Comparison of ENCODE assay signal across 31 cellular contexts in genomic region chr10:61775111-61775510, GRCh38.
A peak's percentile ranks its signal among the peaks of the same experiment; 100 is the strongest.
DNase-seq lines count a peak whose midpoint lies in the region; ATAC-seq, FAIRE-seq and TF ChIP-seq lines count a peak whose summit lies in the region.
"Had no signal": no experiment of that assay in that cellular context is flagged by ENCODE, and none has a peak within 500 bp of the region (broad histone marks: within the 10 kb centered on the region; RNA-seq: fewer than 3 reads in every experiment).

No MANE protein-coding gene starts in this region.

- BruUV-seq in HepG2 (replicated peaks; lab: Mats Ljungman, UMichigan) (no TSS peak), K562 (replicated peaks; lab: Mats Ljungman, UMichigan) (no TSS peak)

- H3K36me3 ChIP-seq in HepG2 (replicated peaks in 1 of 2; ENCODE audit: control insufficient read depth in 1 of 2, insufficient read depth in 2 of 2, low read length in 2 of 2) (no peaks in the 10 kb centered on the region), right lobe of liver (no peaks in the 10 kb centered on the region), K562 (ENCODE audit: control insufficient read depth, insufficient read depth, low read length) (no peaks in the 10 kb centered on the region; the same call in 2 of the 3 replicates), gastrocnemius medialis (no peaks in the 10 kb centered on the region)
- H3K36me3 ChIP-seq: BE2C; BLaER1; BLaER1 treated with 17β-estradiol and CSF1 and Interleukin-3, amounts not matched to agents 10 nM and 100 nM had no signal

- no peaks in the 10 kb centered on the region for H4K20me1 ChIP-seq in HepG2 (ENCODE audit: insufficient read depth, low read length)
- H4K20me1 ChIP-seq in K562 (replicated peaks; ENCODE audit: control insufficient read depth, insufficient read depth, low read length) = no peaks in the 10 kb centered on the region
- H4K20me1 ChIP-seq: BLaER1; BLaER1 treated with 17β-estradiol and CSF1 and Interleukin-3, amounts not matched to agents 10 nM and 100 nM had no signal

- TF ChIP-seq CTCF in HepG2 (CRISPR knock-in tag; IDR thresholded peaks at IDR 0.05) (no peak), right lobe of liver (IDR thresholded peaks at IDR 0.05) (no peak), K562 (IDR thresholded peaks at IDR 0.05 in 2 of 3, conservative IDR thresholded peaks at IDR 0.05 in 1 of 3; ENCODE audit: insufficient read depth in 2 of 3, low read depth in 1 of 3, low read length in 3 of 3) (no peak), gastrocnemius medialis (IDR thresholded peaks at IDR 0.05 in 4 of 5, conservative IDR thresholded peaks at IDR 0.05 in 1 of 5) (no peak)

- no peaks in the 10 kb centered on the region for H3K79me2 ChIP-seq in HepG2 (ENCODE audit: insufficient read depth, low read length)
- H3K79me2 ChIP-seq in K562 (ENCODE audit: control insufficient read depth, insufficient read depth, low read length) = no peaks in the 10 kb centered on the region

- H3K9me3 ChIP-seq in HepG2 (ENCODE audit: low read length) = no peaks in the 10 kb centered on the region
- no peaks in the 10 kb centered on the region for H3K9me3 ChIP-seq in right lobe of liver
- no peaks in the 10 kb centered on the region for H3K9me3 ChIP-seq in K562 (replicated peaks; ENCODE audit: control insufficient read depth, insufficient read depth, low read depth, low read length)
- no peaks in the 10 kb centered on the region for H3K9me3 ChIP-seq in gastrocnemius medialis
- H3K9me3 ChIP-seq: A549; BE2C; BLaER1; BLaER1 treated with 17β-estradiol and CSF1 and Interleukin-3, amounts not matched to agents 10 nM and 100 nM; Caco-2 had no signal

- TF ChIP-seq POLR2A in HepG2 (IDR thresholded peaks at IDR 0.05; ENCODE audit: insufficient read depth in 1 of 2, low read depth in 2 of 2, low read length in 2 of 2) (no peak), right lobe of liver (IDR thresholded peaks at IDR 0.05) (no peak), K562 (conservative IDR thresholded peaks at IDR 0.05) (no peak), gastrocnemius medialis (IDR thresholded peaks at IDR 0.05) (no peak)

- in situ Hi-C loops in HepG2 (cut with HindIII; ENCODE audit: extremely low pct_ligation_motif_present, low pct_unique_long_range_greater_than_20kb) = no loop called here
- in situ Hi-C loops in K562 (cut with MboI) = no loop called here
- in situ Hi-C loops in gastrocnemius medialis (cut with MboI; ENCODE audit: low sequenced_read_pairs in 4 of 4) = no loop called here

- CTCF ChIA-PET in HepG2 (lab: Yijun Ruan, JAX; ENCODE audit: low intra/inter-chr PET ratio, low total read pairs) = no interaction called here
- CTCF ChIA-PET in K562 (lab: Yijun Ruan, JAX; ENCODE audit: low intra/inter-chr PET ratio) = no interaction called here

- H3K4me2 ChIP-seq in HepG2 (ENCODE audit: low read depth, low read length) = no peak overlapping the region
- no peak overlapping the region for H3K4me2 ChIP-seq in K562 (ENCODE audit: insufficient read depth, low read length)
- H3K4me2 ChIP-seq: A549; BLaER1; BLaER1 treated with 17β-estradiol and CSF1 and Interleukin-3, amounts not matched to agents 10 nM and 100 nM had no signal

- intact Hi-C loops in HepG2 (cut with micrococcal nuclease; ENCODE audit: unreplicated experiment) (no loop called here), right lobe of liver (cut with DNase I) (no loop called here), K562 (cut with micrococcal nuclease) (no loop called here), gastrocnemius medialis (cut with DNase I; ENCODE audit: low total_unique reads) (no loop called here)

- DNase-seq in HepG2 (ENCODE audit: low spot score) (no peak), right lobe of liver (no peak), K562 (ENCODE audit: extremely low read depth in 1 of 4, low spot score in 3 of 4) (no peak), gastrocnemius medialis (no peak)
- DNase-seq: 8988T; ACHN; AML-193; BE2C; C1 segment of cervical spinal cord; Caco-2; Calu3; CD4-positive, alpha-beta memory T cell; CD4-positive, alpha-beta T cell; CD4-positive, CD25-positive, alpha-beta regulatory T cell; CD8-positive, alpha-beta memory T cell; CD8-positive, alpha-beta T cell; COR-L47; DMS 273 treated with DMSO at 0.1 percent for 48 hours; DMS153; DMS53; DMS79; DMS79 treated with DMSO at 0.1 percent for 48 hours; DND-41; EL had no signal

- H3K27ac ChIP-seq in HepG2 (ENCODE audit: extremely low read length, insufficient read depth, low read length) (no peak overlapping the region), right lobe of liver (no peak overlapping the region), K562 (ENCODE audit: extremely low read depth, low read depth, low read length) (no peak overlapping the region), gastrocnemius medialis (no peak overlapping the region)
- H3K27ac ChIP-seq: 22Rv1; A549; BLaER1; BLaER1 treated with 17β-estradiol and CSF1 and Interleukin-3, amounts not matched to agents 10 nM and 100 nM; C4-2B had no signal

- TF ChIP-seq RAD21 in HepG2 (CRISPR knock-in tag; IDR thresholded peaks at IDR 0.05) (no peak), K562 (CRISPR knock-in tag; conservative IDR thresholded peaks at IDR 0.05 in 1 of 2, IDR thresholded peaks at IDR 0.05 in 1 of 2) (no peak)

- TF ChIP-seq EP300 in HepG2 (IDR thresholded peaks at IDR 0.05; ENCODE audit: low read depth in 2 of 2, low read length in 2 of 2) = no peak
- TF ChIP-seq EP300 in HepG2 (CRISPR knock-in tag; IDR thresholded peaks at IDR 0.05; ENCODE audit: borderline replicate concordance) = no peak
- TF ChIP-seq EP300 in K562 (IDR thresholded peaks at IDR 0.05; ENCODE audit: low read length) = no peak

- whole genome bisulfite sequencing in HepG2 (ENCODE audit: low lambda C conversion rate) = 26% methylated on average over 2 of the region's 2 CpGs
- 50% methylated on average over 2 of the region's 2 CpGs for WGBS in right lobe of liver (ENCODE audit: insufficient coverage, low coverage, low lambda C conversion rate, missing lambda C conversion rate)
- 50% methylated on average over 2 of the region's 2 CpGs for WGBS in K562 (ENCODE audit: insufficient coverage, low coverage, missing lambda C conversion rate)

- POLR2A ChIA-PET in HepG2 (lab: Yijun Ruan, JAX) (no interaction called here), K562 (lab: Yijun Ruan, JAX) (interaction anchor here (1.2 to 1.4 kb wide), 2 partner anchors 9 to 10 kb away, joined by 3 to 4 read pairs; no protein-coding TSS in a partner anchor)

- H3K4me3 ChIP-seq in HepG2 (replicated peaks in 1 of 3; ENCODE audit: insufficient read depth in 1 of 3, low read depth in 2 of 3, low read length in 3 of 3) (no peak overlapping the region), right lobe of liver (no peak overlapping the region), K562 (no peak overlapping the region), gastrocnemius medialis (no peak overlapping the region)
- H3K4me3 ChIP-seq: A549; BLaER1; BLaER1 treated with 17β-estradiol and CSF1 and Interleukin-3, amounts not matched to agents 10 nM and 100 nM had no signal

- ATAC-seq in HepG2 (no peak), right lobe of liver (no peak), K562 (no peak), gastrocnemius medialis (no peak)
- ATAC-seq: A549; CD8-positive, alpha-beta T cell had no signal

- H2AFZ ChIP-seq in HepG2 (ENCODE audit: low read length) = no peak overlapping the region
- H2AFZ ChIP-seq in K562 (ENCODE audit: low read depth, low read length) = peak overlapping the region; percentile 41

- no peak for FAIRE-seq in HepG2 (lab: Jason Lieb, UNC)
- no peak for FAIRE-seq in K562 (lab: Jason Lieb, UNC)
- FAIRE-seq: A204.1, A549, D721Med had no signal

- H3K27me3 ChIP-seq in HepG2 (ENCODE audit: control insufficient read depth in 1 of 2, insufficient read depth in 2 of 2, low read length in 2 of 2) = no peaks in the 10 kb centered on the region
- H3K27me3 ChIP-seq in right lobe of liver = no peaks in the 10 kb centered on the region
- no peaks in the 10 kb centered on the region for H3K27me3 ChIP-seq in K562 (ENCODE audit: control insufficient read depth in 2 of 2, insufficient read depth in 2 of 2, low read length in 2 of 2)
- no peaks in the 10 kb centered on the region for H3K27me3 ChIP-seq in gastrocnemius medialis
- H3K27me3 ChIP-seq: BE2C; BLaER1; BLaER1 treated with 17β-estradiol and CSF1 and Interleukin-3, amounts not matched to agents 10 nM and 100 nM had no signal

- H3K9ac ChIP-seq in HepG2 (ENCODE audit: insufficient read depth, low read depth, low read length) (no peak overlapping the region), K562 (ENCODE audit: insufficient read depth in 1 of 2, low read depth in 2 of 2, low read length in 2 of 2) (no peak overlapping the region)
- H3K9ac ChIP-seq: BLaER1; BLaER1 treated with 17β-estradiol and CSF1 and Interleukin-3, amounts not matched to agents 10 nM and 100 nM had no signal

- no peaks in the 10 kb centered on the region for H3K9me1 ChIP-seq in K562 (ENCODE audit: control insufficient read depth, insufficient read depth, low read length)

- H3K4me1 ChIP-seq in HepG2 (ENCODE audit: insufficient read depth, low read length) (no peaks in the 10 kb centered on the region), right lobe of liver (no peaks in the 10 kb centered on the region), K562 (replicated peaks in 1 of 2; ENCODE audit: control insufficient read depth in 2 of 2, insufficient read depth in 2 of 2, low read length in 2 of 2) (peaks cover 0 to 30% of the 10 kb centered on the region in 2 experiments; a peak in 3 of 5 replicates), gastrocnemius medialis (no peaks in the 10 kb centered on the region)
- H3K4me1 ChIP-seq: A549; BLaER1; BLaER1 treated with 17β-estradiol and CSF1 and Interleukin-3, amounts not matched to agents 10 nM and 100 nM; Caco-2 had no signal

TF ChIP-seq in HepG2, 621 proteins besides CTCF, POLR2A, EP300 and RAD21:
- TF ChIP-seq CREB1 (IDR thresholded peaks at IDR 0.05) (peak; percentile 85), CREB1 (CRISPR knock-in tag; IDR thresholded peaks at IDR 0.05) (no peak), ZNF839 (CRISPR knock-in tag; IDR thresholded peaks at IDR 0.05; ENCODE audit: borderline replicate concordance) (no peak), ATF7 (IDR thresholded peaks at IDR 0.05) (peak; percentile 85), ATF7 (CRISPR knock-in tag; IDR thresholded peaks at IDR 0.05) (no peak)
TF ChIP-seq in HepG2: peak in this region for 2.

TF ChIP-seq in K562, 482 proteins besides CTCF, POLR2A, EP300 and RAD21 (continues in another document):
- TF ChIP-seq ZNF347 (CRISPR knock-in tag; IDR thresholded peaks at IDR 0.05; ENCODE audit: low read depth) (no peak), NBN (IDR thresholded peaks at IDR 0.05; ENCODE audit: low read depth) (no peak), EHMT2 (IDR thresholded peaks at IDR 0.05) (0 out of 2 replicates have a peak, but pooled peaks have one; percentile 45), ZNF140 (CRISPR knock-in tag; IDR thresholded peaks at IDR 0.05) (no peak), ZBTB7A (IDR thresholded peaks at IDR 0.05; ENCODE audit: borderline replicate concordance, control insufficient read depth, low read depth, low read length) (no peak)

Comparison
In these comparisons a context has a peak if more than half of its experiments do, and no peak if none do; other contexts are left out.
1. Of the 241 proteins assayed by ChIP-seq in both HepG2 and K562: peak only in HepG2: none; only in K562: EHMT2; in both: none; in neither: 237; mixed calls (peak in some experiments, not most) for 3.